34 cellular contexts compared by ENCODE assay signal in genomic region chr17:5607946-5608345, GRCh38.
"Had no signal": no experiment of that assay in that cellular context is flagged by ENCODE, and none has a peak within 500 bp of the region (broad histone marks: within the 10 kb centered on the region; RNA-seq: fewer than 3 reads in every experiment).

No MANE protein-coding gene starts in this region.

- H3K4me1 Mint-ChIP-seq: activated naive CD4-positive, alpha-beta T cell treated with anti-CD3 and anti-CD28 coated beads, Interleukin-2, amount 10 ng/mL, durations not matched to agents 7 days and 5 days; activated naive CD4-positive, alpha-beta T cell treated with anti-CD3 and anti-CD28 coated beads, Interleukin-2, amount 50 U/mL, for 24 hours; activated naive CD8-positive, alpha-beta T cell treated with anti-CD3 and anti-CD28 coated beads for 36 hours; activated naive CD8-positive, alpha-beta T cell treated with anti-CD3 and anti-CD28 coated beads, Interleukin-2, amount 50 U/mL, for 24 hours; activated T-helper 17 cell treated with anti-CD3 and anti-CD28 coated beads, Interleukin-2, amount 50 U/mL, for 72 hours; central memory CD8-positive, alpha-beta T cell had no signal

- ATAC-seq: activated naive CD4-positive, alpha-beta T cell treated with anti-CD3 and anti-CD28 coated beads, Interleukin-2, amount 50 U/mL, for 72 hours; activated naive CD8-positive, alpha-beta T cell treated with anti-CD3 and anti-CD28 coated beads, Interleukin-2, amount 50 U/mL, for 24 hours; activated T-cell treated with anti-CD3 and anti-CD28 coated beads, Interleukin-2, amount 50 U/mL, for 4 hours; activated T-cell treated with anti-CD3 and anti-CD28 coated beads, Interleukin-2, amount 50 U/mL, for 72 hours; activated T-helper 17 cell treated with anti-CD3 and anti-CD28 coated beads, Interleukin-2, amount 50 U/mL, for 72 hours; body of pancreas had no signal

- H3K9me3 Mint-ChIP-seq: activated naive CD4-positive, alpha-beta T cell treated with anti-CD3 and anti-CD28 coated beads, Interleukin-2, amount 10 ng/mL, durations not matched to agents 7 days and 5 days; activated naive CD4-positive, alpha-beta T cell treated with anti-CD3 and anti-CD28 coated beads, Interleukin-2, amount 50 U/mL, for 24 hours; activated naive CD4-positive, alpha-beta T cell treated with anti-CD3 and anti-CD28 coated beads, Interleukin-2, amount 50 U/mL, for 72 hours; activated naive CD8-positive, alpha-beta T cell treated with anti-CD3 and anti-CD28 coated beads for 36 hours; activated naive CD8-positive, alpha-beta T cell treated with anti-CD3 and anti-CD28 coated beads, Interleukin-2, amount 10 ng/mL, durations not matched to agents 7 days and 5 days; activated naive CD8-positive, alpha-beta T cell treated with anti-CD3 and anti-CD28 coated beads, Interleukin-2, amount 50 U/mL, for 24 hours; activated T-cell treated with anti-CD3 and anti-CD28 coated beads, Interleukin-2, amount 50 U/mL, for 24 hours; activated T-cell treated with anti-CD3 and anti-CD28 coated beads, Interleukin-2, amount 50 U/mL, for 4 hours; activated T-cell treated with anti-CD3 and anti-CD28 coated beads, Interleukin-2, amount 50 U/mL, for 72 hours; activated T-helper 1 cell treated with anti-CD3 and anti-CD28 coated beads, Interleukin-12 subunit alpha, Interleukin-12 subunit beta, Interleukin-2, Interleukin-4 antibody, amounts not matched to agents 30 ng/mL and 10 ng/mL and 1 ng/mL, durations not matched to agents 14 hours and 24 hours and 36 hours; activated T-helper 17 cell treated with anti-CD3 and anti-CD28 coated beads, Interleukin-2, amount 50 U/mL, for 72 hours; activated T-helper 2 cell treated with anti-CD3 and anti-CD28 coated beads, Interferon-gamma antibody, Interleukin-2, Interleukin-4, amounts not matched to agents 10 μg/mL and 5 μg/mL and 100 μg/mL, durations not matched to agents 14 hours and 24 hours and 36 hours; central memory CD8-positive, alpha-beta T cell had no signal

- H3K27ac Mint-ChIP-seq: activated naive CD4-positive, alpha-beta T cell treated with anti-CD3 and anti-CD28 coated beads for 36 hours; activated naive CD4-positive, alpha-beta T cell treated with anti-CD3 and anti-CD28 coated beads, Interleukin-2, amount 10 ng/mL, durations not matched to agents 7 days and 5 days; activated naive CD4-positive, alpha-beta T cell treated with anti-CD3 and anti-CD28 coated beads, Interleukin-2, amount 50 U/mL, for 24 hours; activated naive CD4-positive, alpha-beta T cell treated with anti-CD3 and anti-CD28 coated beads, Interleukin-2, amount 50 U/mL, for 72 hours; activated naive CD8-positive, alpha-beta T cell; activated naive CD8-positive, alpha-beta T cell treated with anti-CD3 and anti-CD28 coated beads for 36 hours; activated naive CD8-positive, alpha-beta T cell treated with anti-CD3 and anti-CD28 coated beads, Interleukin-2, amount 10 ng/mL, durations not matched to agents 7 days and 5 days; activated naive CD8-positive, alpha-beta T cell treated with anti-CD3 and anti-CD28 coated beads, Interleukin-2, amount 50 U/mL, for 24 hours; activated T-cell treated with anti-CD3 and anti-CD28 coated beads, Interleukin-2, amount 50 U/mL, for 24 hours; activated T-cell treated with anti-CD3 and anti-CD28 coated beads, Interleukin-2, amount 50 U/mL, for 72 hours; activated T-helper 1 cell treated with anti-CD3 and anti-CD28 coated beads, Interleukin-12 subunit alpha, Interleukin-12 subunit beta, Interleukin-2, Interleukin-4 antibody, amounts not matched to agents 30 ng/mL and 10 ng/mL and 1 ng/mL, durations not matched to agents 14 hours and 24 hours and 36 hours; activated T-helper 17 cell treated with anti-CD3 and anti-CD28 coated beads, Interleukin-2, amount 50 U/mL, for 72 hours; activated T-helper 2 cell treated with anti-CD3 and anti-CD28 coated beads, Interferon-gamma antibody, Interleukin-2, Interleukin-4, amounts not matched to agents 10 μg/mL and 5 μg/mL and 100 μg/mL, durations not matched to agents 14 hours and 24 hours and 36 hours had no signal

- H3K36me3 Mint-ChIP-seq: activated naive CD4-positive, alpha-beta T cell treated with anti-CD3 and anti-CD28 coated beads, Interleukin-2, amount 10 ng/mL, durations not matched to agents 7 days and 5 days; activated naive CD4-positive, alpha-beta T cell treated with anti-CD3 and anti-CD28 coated beads, Interleukin-2, amount 50 U/mL, for 24 hours; activated naive CD4-positive, alpha-beta T cell treated with anti-CD3 and anti-CD28 coated beads, Interleukin-2, amount 50 U/mL, for 72 hours; activated naive CD8-positive, alpha-beta T cell; activated naive CD8-positive, alpha-beta T cell treated with anti-CD3 and anti-CD28 coated beads for 36 hours; activated naive CD8-positive, alpha-beta T cell treated with anti-CD3 and anti-CD28 coated beads, Interleukin-2, amount 10 ng/mL, durations not matched to agents 7 days and 5 days; brain had no signal

- DNase-seq: activated effector memory CD4-positive, alpha-beta T cell treated with anti-CD3 and anti-CD28 coated beads, Interleukin-2, amount 50 U/mL, for 16 hours; activated effector memory CD4-positive, alpha-beta T cell treated with Interleukin-2 at 50 U/mL for 16 hours; activated gamma-delta T cell; activated gamma-delta T cell treated with Interleukin-2 at 50 U/mL for 16 hours; activated naive CD4-positive, alpha-beta T cell; activated naive CD4-positive, alpha-beta T cell treated with anti-CD3 and anti-CD28 coated beads for 36 hours; activated naive CD4-positive, alpha-beta T cell treated with anti-CD3 and anti-CD28 coated beads, Interleukin-2, amount 10 ng/mL, durations not matched to agents 7 days and 5 days; activated naive CD4-positive, alpha-beta T cell treated with anti-CD3 and anti-CD28 coated beads, Interleukin-2, amount 50 U/mL, for 16 hours; activated naive CD4-positive, alpha-beta T cell treated with Interleukin-2 at 50 U/mL for 16 hours; activated naive CD8-positive, alpha-beta T cell treated with anti-CD3 and anti-CD28 coated beads for 36 hours; activated naive CD8-positive, alpha-beta T cell treated with anti-CD3 and anti-CD28 coated beads, Interleukin-2, amount 10 ng/mL, durations not matched to agents 7 days and 5 days; activated naive CD8-positive, alpha-beta T cell treated with anti-CD3 and anti-CD28 coated beads, Interleukin-2, amount 50 U/mL, for 24 hours; activated T-cell treated with anti-CD3 and anti-CD28 coated beads, Interleukin-2, amount 50 U/mL, for 24 hours; activated T-cell treated with anti-CD3 and anti-CD28 coated beads, Interleukin-2, amount 50 U/mL, for 4 hours; activated T-cell treated with anti-CD3 and anti-CD28 coated beads, Interleukin-2, amount 50 U/mL, for 48 hours; activated T-cell treated with anti-CD3 and anti-CD28 coated beads, Interleukin-2, amount 50 U/mL, for 72 hours; adrenal gland; amniotic stem cell; amygdala; anterior cingulate cortex; aorta; body of pancreas; brain microvascular endothelial cell; caudate nucleus; central memory CD4-positive, alpha-beta T cell; cerebellar nuclear complex had no signal

- H3K4me3 Mint-ChIP-seq: activated naive CD4-positive, alpha-beta T cell treated with anti-CD3 and anti-CD28 coated beads for 36 hours; activated naive CD4-positive, alpha-beta T cell treated with anti-CD3 and anti-CD28 coated beads, Interleukin-2, amount 10 ng/mL, durations not matched to agents 7 days and 5 days; activated naive CD4-positive, alpha-beta T cell treated with anti-CD3 and anti-CD28 coated beads, Interleukin-2, amount 50 U/mL, for 24 hours; activated naive CD8-positive, alpha-beta T cell; activated naive CD8-positive, alpha-beta T cell treated with anti-CD3 and anti-CD28 coated beads for 36 hours; activated naive CD8-positive, alpha-beta T cell treated with anti-CD3 and anti-CD28 coated beads, Interleukin-2, amount 10 ng/mL, durations not matched to agents 7 days and 5 days; activated naive CD8-positive, alpha-beta T cell treated with anti-CD3 and anti-CD28 coated beads, Interleukin-2, amount 50 U/mL, for 24 hours; activated T-cell treated with anti-CD3 and anti-CD28 coated beads, Interleukin-2, amount 50 U/mL, for 24 hours; activated T-cell treated with anti-CD3 and anti-CD28 coated beads, Interleukin-2, amount 50 U/mL, for 4 hours; activated T-cell treated with anti-CD3 and anti-CD28 coated beads, Interleukin-2, amount 50 U/mL, for 72 hours; activated T-helper 1 cell treated with anti-CD3 and anti-CD28 coated beads, Interleukin-12 subunit alpha, Interleukin-12 subunit beta, Interleukin-2, Interleukin-4 antibody, amounts not matched to agents 30 ng/mL and 10 ng/mL and 1 ng/mL, durations not matched to agents 14 hours and 24 hours and 36 hours; activated T-helper 17 cell treated with anti-CD3 and anti-CD28 coated beads, Interleukin-2, amount 50 U/mL, for 72 hours; brain; central memory CD8-positive, alpha-beta T cell had no signal
